ENCODE assay signal across 15 cellular contexts in genomic region chr3:142863965-142864924, GRCh38. TPM values are rescaled to one million over a fixed set of nuclear protein-coding genes. Genes with fewer than 3 reads are reported as not detected.
DNase-seq lines count a peak whose midpoint lies in the region; ATAC-seq and TF ChIP-seq lines count a peak whose summit lies in the region.
"Had no signal": no experiment of that assay in that cellular context is flagged by ENCODE, and none has a peak within 500 bp of the region (broad histone marks: within the 10 kb centered on the region; RNA-seq: fewer than 3 reads in every experiment).

No MANE protein-coding gene starts in this region.

- TF ChIP-seq EP300 in tibial nerve (IDR thresholded peaks at IDR 0.05), result no peak

- no peak overlapping the region for H3K4me3 ChIP-seq in tibial nerve
- H3K4me3 ChIP-seq: A549, tibial artery had no signal

- ATAC-seq in activated CD4-positive, alpha-beta T cell treated with anti-CD3 and anti-CD28 coated beads for 36 hours, result peak; percentile 47
- ATAC-seq in activated T-helper 17 cell treated with anti-CD3 and anti-CD28 coated beads, Interleukin-2, amount 50 U/mL, for 72 hours (replicated peaks), result peak; percentile 76
- ATAC-seq: A549 had no signal

- H3K27me3 Mint-ChIP-seq in activated CD4-positive, alpha-beta T cell treated with anti-CD3 and anti-CD28 coated beads for 36 hours, result peaks cover 27% of the 10 kb centered on the region
- peaks cover 31% of the 10 kb centered on the region for H3K27me3 Mint-ChIP-seq in activated T-helper 17 cell treated with anti-CD3 and anti-CD28 coated beads, Interleukin-2, amount 50 U/mL, for 72 hours
- peaks cover 6% of the 10 kb centered on the region for H3K27me3 Mint-ChIP-seq in osteocyte (ENCODE audit: unreplicated experiment)

- no peaks in the 10 kb centered on the region for H3K36me3 ChIP-seq in tibial nerve
- H3K36me3 ChIP-seq: tibial artery had no signal

- no peak overlapping the region for H3K4me3 Mint-ChIP-seq in activated CD4-positive, alpha-beta T cell treated with anti-CD3 and anti-CD28 coated beads for 36 hours
- peak overlapping the region; percentile 34 for H3K4me3 Mint-ChIP-seq in activated T-helper 17 cell treated with anti-CD3 and anti-CD28 coated beads, Interleukin-2, amount 50 U/mL, for 72 hours
- H3K4me3 Mint-ChIP-seq in osteocyte (ENCODE audit: unreplicated experiment), result peak overlapping the region; percentile 59
- H3K4me3 Mint-ChIP-seq: neural crest cell had no signal

- TF ChIP-seq CTCF in osteocyte (IDR thresholded peaks at IDR 0.05), result no peak
- no peak for TF ChIP-seq CTCF in tibial nerve (IDR thresholded peaks at IDR 0.05)

- H3K4me1 Mint-ChIP-seq in activated CD4-positive, alpha-beta T cell treated with anti-CD3 and anti-CD28 coated beads for 36 hours, result peaks cover 10% of the 10 kb centered on the region
- peaks cover 4% of the 10 kb centered on the region for H3K4me1 Mint-ChIP-seq in activated T-helper 17 cell treated with anti-CD3 and anti-CD28 coated beads, Interleukin-2, amount 50 U/mL, for 72 hours
- H3K4me1 Mint-ChIP-seq in osteocyte (ENCODE audit: unreplicated experiment), result peaks cover 23% of the 10 kb centered on the region

- H3K27ac Mint-ChIP-seq in activated CD4-positive, alpha-beta T cell treated with anti-CD3 and anti-CD28 coated beads for 36 hours, result no peak overlapping the region
- peak overlapping the region; percentile 56 for H3K27ac Mint-ChIP-seq in activated T-helper 17 cell treated with anti-CD3 and anti-CD28 coated beads, Interleukin-2, amount 50 U/mL, for 72 hours
- H3K27ac Mint-ChIP-seq in osteocyte (ENCODE audit: unreplicated experiment), result peak overlapping the region; percentile 91

- no peak for DNase-seq in activated CD4-positive, alpha-beta T cell treated with anti-CD3 and anti-CD28 coated beads for 36 hours
- DNase-seq in activated CD4-positive, alpha-beta T cell treated with anti-CD3 and anti-CD28 coated beads, Interleukin-2, amount 50 U/mL, for 1 hour, result no peak
- DNase-seq in NCI-H524 (lab: John Stamatoyannopoulos, UW) (peak; percentile 44 to 74), osteocyte (ENCODE audit: extremely low spot score, unreplicated experiment) (no peak), GM19238 (ENCODE audit: insufficient read length, low spot score) (no peak), tibial nerve (ENCODE audit: low spot score in 2 of 2) (no peak), HEK293T (ENCODE audit: extremely low spot score) (no peak)
- DNase-seq: dermis blood vessel endothelial cell, H7, left ventricle myocardium superior, NCI-H2081 treated with DMSO at 0.1 percent for 48 hours had no signal

- no peaks in the 10 kb centered on the region for H3K27me3 ChIP-seq in tibial nerve
- H3K27me3 ChIP-seq: tibial artery had no signal

- no peaks in the 10 kb centered on the region for H3K9me3 ChIP-seq in tibial nerve
- H3K9me3 ChIP-seq: A549, tibial artery had no signal

- POLR2A ChIA-PET in activated CD4-positive, alpha-beta T cell treated with anti-CD3 and anti-CD28 coated beads for 36 hours (lab: Charles Lee), result no interaction called here
- POLR2A ChIA-PET in HEK293T (lab: Yijun Ruan, JAX), result interaction anchor here (1.5 kb wide), 1 partner anchor 140 kb away, joined by 3 read pairs; the partner anchor contains the start of gene TRPC1

- CTCF ChIA-PET in activated CD4-positive, alpha-beta T cell treated with anti-CD3 and anti-CD28 coated beads for 36 hours (lab: Charles Lee), result no interaction called here
- CTCF ChIA-PET in HEK293T (lab: Yijun Ruan, JAX), result no interaction called here

- WGBS in tibial nerve, 2 donors, result 75 to 81% methylated on average over 8 of the region's 8 CpGs

- intact Hi-C loops in activated CD4-positive, alpha-beta T cell treated with anti-CD3 and anti-CD28 coated beads for 36 hours (cut with DNase I, micrococcal nuclease), result no loop called here

- H3K4me1 ChIP-seq in tibial nerve, result no peaks in the 10 kb centered on the region
- H3K4me1 ChIP-seq: tibial artery had no signal

- H3K9me3 Mint-ChIP-seq in activated CD4-positive, alpha-beta T cell treated with anti-CD3 and anti-CD28 coated beads for 36 hours (ENCODE audit: low read depth), result no peaks in the 10 kb centered on the region
- H3K9me3 Mint-ChIP-seq in activated T-helper 17 cell treated with anti-CD3 and anti-CD28 coated beads, Interleukin-2, amount 50 U/mL, for 72 hours, result no peaks in the 10 kb centered on the region
- no peaks in the 10 kb centered on the region for H3K9me3 Mint-ChIP-seq in osteocyte (ENCODE audit: unreplicated experiment)
- H3K9me3 Mint-ChIP-seq: neural crest cell had no signal

- no peak for TF ChIP-seq POLR2A in tibial nerve (IDR thresholded peaks at IDR 0.05)

- H3K36me3 Mint-ChIP-seq in activated CD4-positive, alpha-beta T cell treated with anti-CD3 and anti-CD28 coated beads for 36 hours (ENCODE audit: low read depth), result no peaks in the 10 kb centered on the region
- no peaks in the 10 kb centered on the region for H3K36me3 Mint-ChIP-seq in activated T-helper 17 cell treated with anti-CD3 and anti-CD28 coated beads, Interleukin-2, amount 50 U/mL, for 72 hours (ENCODE audit: low read depth)
- H3K36me3 Mint-ChIP-seq in osteocyte (ENCODE audit: unreplicated experiment), result no peaks in the 10 kb centered on the region

- peak overlapping the region in 1 of 4 donors; percentile 17 for H3K27ac ChIP-seq in tibial nerve

TF ChIP-seq in HEK293T, 16 proteins besides CTCF, POLR2A, EP300 and RAD21:
- TF ChIP-seq SP1 (IDR thresholded peaks at IDR 0.05) (no peak), ELF4 (IDR thresholded peaks at IDR 0.05) (no peak), CTBP1 (IDR thresholded peaks at IDR 0.05; ENCODE audit: borderline replicate concordance) (no peak), ARNT (IDR thresholded peaks at IDR 0.05) (no peak), HDGF (IDR thresholded peaks at IDR 0.05; ENCODE audit: borderline replicate concordance) (no peak), ZNF384 (IDR thresholded peaks at IDR 0.05) (no peak), TARDBP (IDR thresholded peaks at IDR 0.05) (no peak), FOXM1 (IDR thresholded peaks at IDR 0.05; ENCODE audit: borderline replicate concordance) (no peak)

RNA-seq across cellular contexts. Expression of gene PCOLCE2, which starts 24.6 kb away (rescaled TPM):
- under 1 TPM; 0.39 to 0.55 TPM for total RNA-seq in activated CD4-positive, alpha-beta T cell treated with anti-CD3 and anti-CD28 coated beads for 36 hours
- under 1 TPM in 1 of 2 donors, not detected in 1; 0.74 TPM for total RNA-seq in activated T-helper 17 cell treated with anti-CD3 and anti-CD28 coated beads, Interleukin-2, amount 50 U/mL, for 72 hours
- 3.8 and 4.0 TPM in 2 replicates for total RNA-seq in osteocyte
- 100 to 1,000 TPM in 1 of 4 donors, 10 to 100 TPM in 3; 38.5 to 105 (median 59.1) TPM for total RNA-seq in tibial nerve

Comparison
In these comparisons a context has a peak if more than half of its experiments do, and no peak if none do; other contexts are left out.
1. DNase-seq: peak in NCI-H524 (2 of 2); none in activated CD4-positive, alpha-beta T cell treated with anti-CD3 and anti-CD28 coated beads for 36 hours (single experiment), activated CD4-positive, alpha-beta T cell treated with anti-CD3 and anti-CD28 coated beads, Interleukin-2, amount 50 U/mL, for 1 hour (single experiment), osteocyte (single experiment), GM19238 (single experiment), tibial nerve (0 of 2) and HEK293T (single experiment).